ENCODE assay signal across 2 cellular contexts in the genomic region with DNA sequence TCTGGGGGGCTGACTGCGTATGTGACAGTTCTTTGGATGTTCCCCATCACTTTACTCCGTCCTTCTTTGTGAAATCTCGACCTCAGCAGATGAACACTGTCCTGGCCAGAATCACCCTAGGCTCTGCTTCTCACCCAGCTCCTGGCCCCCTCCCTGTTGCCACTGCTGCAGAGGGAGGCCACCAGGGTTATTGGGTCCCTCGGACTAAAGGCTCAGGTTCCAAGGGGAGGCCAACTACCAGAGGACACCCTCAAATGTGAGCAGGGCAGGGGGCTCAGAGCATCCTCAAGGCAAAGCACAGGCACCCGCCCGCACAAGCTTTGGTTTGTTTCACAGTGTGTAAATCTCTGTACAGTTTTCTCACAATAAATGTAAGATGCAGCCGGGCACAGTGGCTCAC.
TF ChIP-seq lines count a peak whose summit lies in the region.

No MANE protein-coding gene starts in this region.

TF ChIP-seq in IMR-90, 13 proteins besides CTCF, POLR2A, EP300 and RAD21:
- no peak for TF ChIP-seq BHLHE40 (IDR thresholded peaks at IDR 0.05; ENCODE audit: low read depth, low read length)
TF ChIP-seq in IMR-90: peak in this region for 0.

TF ChIP-seq in H1, 55 proteins besides CTCF, POLR2A, EP300 and RAD21:
- TF ChIP-seq SP2 (IDR thresholded peaks at IDR 0.05; ENCODE audit: low read length) (no peak), PHF8 (conservative IDR thresholded peaks at IDR 0.05; ENCODE audit: low read depth, low read length) (no peak), YY1 (IDR thresholded peaks at IDR 0.05; ENCODE audit: low read depth, low read length) (no peak)
- TF ChIP-seq, protein P1, sequence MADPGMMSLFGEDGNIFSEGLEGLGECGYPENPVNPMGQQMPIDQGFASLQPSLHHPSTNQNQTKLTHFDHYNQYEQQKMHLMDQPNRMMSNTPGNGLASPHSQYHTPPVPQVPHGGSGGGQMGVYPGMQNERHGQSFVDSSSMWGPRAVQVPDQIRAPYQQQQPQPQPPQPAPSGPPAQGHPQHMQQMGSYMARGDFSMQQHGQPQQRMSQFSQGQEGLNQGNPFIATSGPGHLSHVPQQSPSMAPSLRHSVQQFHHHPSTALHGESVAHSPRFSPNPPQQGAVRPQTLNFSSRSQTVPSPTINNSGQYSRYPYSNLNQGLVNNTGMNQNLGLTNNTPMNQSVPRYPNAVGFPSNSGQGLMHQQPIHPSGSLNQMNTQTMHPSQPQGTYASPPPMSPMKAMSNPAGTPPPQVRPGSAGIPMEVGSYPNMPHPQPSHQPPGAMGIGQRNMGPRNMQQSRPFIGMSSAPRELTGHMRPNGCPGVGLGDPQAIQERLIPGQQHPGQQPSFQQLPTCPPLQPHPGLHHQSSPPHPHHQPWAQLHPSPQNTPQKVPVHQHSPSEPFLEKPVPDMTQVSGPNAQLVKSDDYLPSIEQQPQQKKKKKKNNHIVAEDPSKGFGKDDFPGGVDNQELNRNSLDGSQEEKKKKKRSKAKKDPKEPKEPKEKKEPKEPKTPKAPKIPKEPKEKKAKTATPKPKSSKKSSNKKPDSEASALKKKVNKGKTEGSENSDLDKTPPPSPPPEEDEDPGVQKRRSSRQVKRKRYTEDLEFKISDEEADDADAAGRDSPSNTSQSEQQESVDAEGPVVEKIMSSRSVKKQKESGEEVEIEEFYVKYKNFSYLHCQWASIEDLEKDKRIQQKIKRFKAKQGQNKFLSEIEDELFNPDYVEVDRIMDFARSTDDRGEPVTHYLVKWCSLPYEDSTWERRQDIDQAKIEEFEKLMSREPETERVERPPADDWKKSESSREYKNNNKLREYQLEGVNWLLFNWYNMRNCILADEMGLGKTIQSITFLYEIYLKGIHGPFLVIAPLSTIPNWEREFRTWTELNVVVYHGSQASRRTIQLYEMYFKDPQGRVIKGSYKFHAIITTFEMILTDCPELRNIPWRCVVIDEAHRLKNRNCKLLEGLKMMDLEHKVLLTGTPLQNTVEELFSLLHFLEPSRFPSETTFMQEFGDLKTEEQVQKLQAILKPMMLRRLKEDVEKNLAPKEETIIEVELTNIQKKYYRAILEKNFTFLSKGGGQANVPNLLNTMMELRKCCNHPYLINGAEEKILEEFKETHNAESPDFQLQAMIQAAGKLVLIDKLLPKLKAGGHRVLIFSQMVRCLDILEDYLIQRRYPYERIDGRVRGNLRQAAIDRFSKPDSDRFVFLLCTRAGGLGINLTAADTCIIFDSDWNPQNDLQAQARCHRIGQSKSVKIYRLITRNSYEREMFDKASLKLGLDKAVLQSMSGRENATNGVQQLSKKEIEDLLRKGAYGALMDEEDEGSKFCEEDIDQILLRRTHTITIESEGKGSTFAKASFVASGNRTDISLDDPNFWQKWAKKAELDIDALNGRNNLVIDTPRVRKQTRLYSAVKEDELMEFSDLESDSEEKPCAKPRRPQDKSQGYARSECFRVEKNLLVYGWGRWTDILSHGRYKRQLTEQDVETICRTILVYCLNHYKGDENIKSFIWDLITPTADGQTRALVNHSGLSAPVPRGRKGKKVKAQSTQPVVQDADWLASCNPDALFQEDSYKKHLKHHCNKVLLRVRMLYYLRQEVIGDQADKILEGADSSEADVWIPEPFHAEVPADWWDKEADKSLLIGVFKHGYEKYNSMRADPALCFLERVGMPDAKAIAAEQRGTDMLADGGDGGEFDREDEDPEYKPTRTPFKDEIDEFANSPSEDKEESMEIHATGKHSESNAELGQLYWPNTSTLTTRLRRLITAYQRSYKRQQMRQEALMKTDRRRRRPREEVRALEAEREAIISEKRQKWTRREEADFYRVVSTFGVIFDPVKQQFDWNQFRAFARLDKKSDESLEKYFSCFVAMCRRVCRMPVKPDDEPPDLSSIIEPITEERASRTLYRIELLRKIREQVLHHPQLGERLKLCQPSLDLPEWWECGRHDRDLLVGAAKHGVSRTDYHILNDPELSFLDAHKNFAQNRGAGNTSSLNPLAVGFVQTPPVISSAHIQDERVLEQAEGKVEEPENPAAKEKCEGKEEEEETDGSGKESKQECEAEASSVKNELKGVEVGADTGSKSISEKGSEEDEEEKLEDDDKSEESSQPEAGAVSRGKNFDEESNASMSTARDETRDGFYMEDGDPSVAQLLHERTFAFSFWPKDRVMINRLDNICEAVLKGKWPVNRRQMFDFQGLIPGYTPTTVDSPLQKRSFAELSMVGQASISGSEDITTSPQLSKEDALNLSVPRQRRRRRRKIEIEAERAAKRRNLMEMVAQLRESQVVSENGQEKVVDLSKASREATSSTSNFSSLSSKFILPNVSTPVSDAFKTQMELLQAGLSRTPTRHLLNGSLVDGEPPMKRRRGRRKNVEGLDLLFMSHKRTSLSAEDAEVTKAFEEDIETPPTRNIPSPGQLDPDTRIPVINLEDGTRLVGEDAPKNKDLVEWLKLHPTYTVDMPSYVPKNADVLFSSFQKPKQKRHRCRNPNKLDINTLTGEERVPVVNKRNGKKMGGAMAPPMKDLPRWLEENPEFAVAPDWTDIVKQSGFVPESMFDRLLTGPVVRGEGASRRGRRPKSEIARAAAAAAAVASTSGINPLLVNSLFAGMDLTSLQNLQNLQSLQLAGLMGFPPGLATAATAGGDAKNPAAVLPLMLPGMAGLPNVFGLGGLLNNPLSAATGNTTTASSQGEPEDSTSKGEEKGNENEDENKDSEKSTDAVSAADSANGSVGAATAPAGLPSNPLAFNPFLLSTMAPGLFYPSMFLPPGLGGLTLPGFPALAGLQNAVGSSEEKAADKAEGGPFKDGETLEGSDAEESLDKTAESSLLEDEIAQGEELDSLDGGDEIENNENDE (IDR thresholded peaks at IDR 0.05; ENCODE audit: insufficient replicate concordance, low read length) = no peak
- TF ChIP-seq, protein P2, sequence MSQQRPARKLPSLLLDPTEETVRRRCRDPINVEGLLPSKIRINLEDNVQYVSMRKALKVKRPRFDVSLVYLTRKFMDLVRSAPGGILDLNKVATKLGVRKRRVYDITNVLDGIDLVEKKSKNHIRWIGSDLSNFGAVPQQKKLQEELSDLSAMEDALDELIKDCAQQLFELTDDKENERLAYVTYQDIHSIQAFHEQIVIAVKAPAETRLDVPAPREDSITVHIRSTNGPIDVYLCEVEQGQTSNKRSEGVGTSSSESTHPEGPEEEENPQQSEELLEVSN (IDR thresholded peaks at IDR 0.05) = no peak
TF ChIP-seq in H1: peak in this region for 0.
